17 cellular contexts compared by ENCODE assay signal in genomic region chr12:124583854-124584253, GRCh38.
"Had no signal": no experiment of that assay in that cellular context is flagged by ENCODE, and none has a peak within 500 bp of the region (broad histone marks: within the 10 kb centered on the region; RNA-seq: fewer than 3 reads in every experiment).

No MANE protein-coding gene starts in this region.

- H3K27ac ChIP-seq: cardiac muscle cell, esophagus muscularis mucosa, tibial artery, uterus, WERI-Rb-1 had no signal

- H3K9me3 ChIP-seq: esophagus muscularis mucosa, tibial artery, uterus had no signal

- H3K4me1 ChIP-seq: uterus had no signal

- DNase-seq: activated CD4-positive, alpha-beta T cell treated with anti-CD3 and anti-CD28 coated beads for 4 hours; activated CD8-positive, alpha-beta T cell treated with anti-CD3 and anti-CD28 coated beads for 36 hours; activated effector memory CD4-positive, alpha-beta T cell treated with anti-CD3 and anti-CD28 coated beads, Interleukin-2, amount 50 U/mL, for 16 hours; activated T-cell treated with anti-CD3 and anti-CD28 coated beads, Interleukin-2, amount 50 U/mL, for 48 hours; hypothalamus; kidney glomerular epithelial cell; left ventricle myocardium superior; natural killer cell; retina; stimulated activated CD4-positive, alpha-beta T cell treated with anti-CD3 and anti-CD28 coated beads, Interleukin-12 subunit alpha, Interleukin-12 subunit beta, amount 100 ng/mL, for 4 hours; tibial artery; uterus; WERI-Rb-1 had no signal

- ATAC-seq: activated CD8-positive, alpha-beta T cell treated with anti-CD3 and anti-CD28 coated beads for 36 hours; activated naive CD4-positive, alpha-beta T cell treated with anti-CD3 and anti-CD28 coated beads, Interleukin-2, amount 50 U/mL, for 72 hours; left ventricle myocardium superior; natural killer cell; stimulated activated memory B cell treated with anti-CD40 and anti-IgM and Interleukin-4, amounts not matched to agents 10 μg/mL and 1 μg/mL and 100 μg/mL, for 72 hours had no signal

- H3K27me3 ChIP-seq: cardiac muscle cell, esophagus muscularis mucosa, tibial artery, uterus had no signal

- H3K36me3 ChIP-seq: cardiac muscle cell, esophagus muscularis mucosa, tibial artery, uterus, WERI-Rb-1 had no signal

- H3K4me3 ChIP-seq: cardiac muscle cell, esophagus muscularis mucosa, tibial artery, uterus had no signal
